Comparison of ENCODE assay signal across 10 cellular contexts in genomic region chr6:146433881-146434741, GRCh38.
DNase-seq lines count a peak whose midpoint lies in the region; ATAC-seq and TF ChIP-seq lines count a peak whose summit lies in the region.
"Had no signal": no experiment of that assay in that cellular context is flagged by ENCODE, and none has a peak within 500 bp of the region (broad histone marks: within the 10 kb centered on the region; RNA-seq: fewer than 3 reads in every experiment).

No MANE protein-coding gene starts in this region.

- H3K4me1 ChIP-seq in body of pancreas = peaks cover 11% of the 10 kb centered on the region
- no peaks in the 10 kb centered on the region for H3K4me1 ChIP-seq in right cardiac atrium (ENCODE audit: control insufficient read depth, insufficient read depth, low read length)
- H3K4me1 ChIP-seq in parathyroid adenoma = no peaks in the 10 kb centered on the region
- H3K4me1 ChIP-seq: adrenal gland had no signal

- POLR2A ChIA-PET in BJ (lab: Charles Lee) = no interaction called here

- TF ChIP-seq CTCF in BJ (IDR thresholded peaks at IDR 0.05; ENCODE audit: insufficient read depth, low read depth, low read length) (no peak), body of pancreas (IDR thresholded peaks at IDR 0.05) (no peak), parathyroid adenoma (IDR thresholded peaks at IDR 0.05) (no peak)

- no peak overlapping the region for H3K9ac ChIP-seq in parathyroid adenoma

- H3K9me3 ChIP-seq in body of pancreas (no peaks in the 10 kb centered on the region), right cardiac atrium (ENCODE audit: control insufficient read depth, low read length) (no peaks in the 10 kb centered on the region), parathyroid adenoma (ENCODE audit: control insufficient read depth, low read length) (no peaks in the 10 kb centered on the region)
- H3K9me3 ChIP-seq: adrenal gland had no signal

- H3K36me3 ChIP-seq in BJ (ENCODE audit: control insufficient read depth, insufficient read depth, low read length) (no peaks in the 10 kb centered on the region), body of pancreas (replicated peaks in 1 of 2; ENCODE audit: insufficient read depth in 1 of 2, low read depth in 2 of 2) (no peaks in the 10 kb centered on the region), parathyroid adenoma (ENCODE audit: control insufficient read depth, insufficient read depth, low read length) (no peaks in the 10 kb centered on the region)
- H3K36me3 ChIP-seq: adrenal gland had no signal

- H3K27me3 ChIP-seq in BJ (ENCODE audit: control insufficient read depth, insufficient read depth, low read length) (peaks cover 3% of the 10 kb centered on the region; the same call in 1 of the 2 replicates), body of pancreas (no peaks in the 10 kb centered on the region), right cardiac atrium (ENCODE audit: control insufficient read depth, insufficient read depth) (no peaks in the 10 kb centered on the region), parathyroid adenoma (ENCODE audit: control insufficient read depth, insufficient read depth, low read length) (no peaks in the 10 kb centered on the region)
- H3K27me3 ChIP-seq: adrenal gland had no signal

- CTCF ChIA-PET in BJ (lab: Yijun Ruan, JAX) = no interaction called here

- no peak for TF ChIP-seq POLR2A in body of pancreas (IDR thresholded peaks at IDR 0.05)

- H3K79me2 ChIP-seq in parathyroid adenoma = no peaks in the 10 kb centered on the region

- WGBS in body of pancreas, 2 donors = 6 to 14% methylated on average over 25 to 60 of the region's 60 CpGs
- WGBS in right cardiac atrium = 11% methylated on average over 60 of the region's 60 CpGs

- no peak for DNase-seq in BJ (ENCODE audit: low read depth)
- DNase-seq in body of pancreas = peak; percentile 17 to 30 (median 26)
- DNase-seq in right cardiac atrium = peak; percentile 24 to 60 (median 48)
- DNase-seq in 8988T = no peak
- no peak for DNase-seq in HK-2 (ENCODE audit: unreplicated experiment)
- DNase-seq: Kasumi-1 had no signal

- H3K4me2 ChIP-seq in parathyroid adenoma (ENCODE audit: low read length) = peak overlapping the region; percentile 77

- intact Hi-C loops in body of pancreas (cut with DNase I) (no loop called here), right cardiac atrium (cut with DNase I) (no loop called here)

- H3K4me3 ChIP-seq in BJ (ENCODE audit: low read depth, low read length) (peak overlapping the region; percentile 29), body of pancreas (peak overlapping the region in 1 of 2 donors; percentile 2), right cardiac atrium (ENCODE audit: low read length) (peak overlapping the region; percentile 30), parathyroid adenoma (ENCODE audit: low read depth, low read length) (peak overlapping the region; percentile 28)

- H2AFZ ChIP-seq in parathyroid adenoma = peak overlapping the region; percentile 84

- ATAC-seq in body of pancreas (peak; percentile 56), right cardiac atrium (peak; percentile 48 to 50), GM19023 (IDR thresholded peaks at IDR 0.05; ENCODE audit: unreplicated experiment) (no peak), GM18867 (IDR thresholded peaks at IDR 0.05; ENCODE audit: unreplicated experiment) (no peak)

- H3K27ac ChIP-seq in body of pancreas = no peak overlapping the region
- H3K27ac ChIP-seq in right cardiac atrium (ENCODE audit: low read length) = no peak overlapping the region
- H3K27ac ChIP-seq in parathyroid adenoma = no peak overlapping the region
- H3K27ac ChIP-seq: adrenal gland had no signal

Comparison
In these comparisons a context has a peak if more than half of its experiments do, and no peak if none do; other contexts are left out.
1. DNase-seq: peak in body of pancreas (4 of 4) and right cardiac atrium (3 of 3); none in BJ (single experiment), 8988T (single experiment) and HK-2 (single experiment).
2. ATAC-seq: peak in body of pancreas (single experiment) and right cardiac atrium (2 of 2); none in GM19023 (single experiment) and GM18867 (single experiment).